11 cellular contexts compared by ENCODE assay signal in genomic region chr6:16481680-16482079, GRCh38.
DNase-seq lines count a peak whose midpoint lies in the region; ATAC-seq lines count a peak whose summit lies in the region.
"Had no signal": no experiment of that assay in that cellular context is flagged by ENCODE, and none has a peak within 500 bp of the region (broad histone marks: within the 10 kb centered on the region; RNA-seq: fewer than 3 reads in every experiment).

No MANE protein-coding gene starts in this region.

- H3K9me3 Mint-ChIP-seq in central memory CD8-positive, alpha-beta T cell: no peaks in the 10 kb centered on the region

- H3K4me1 Mint-ChIP-seq in central memory CD8-positive, alpha-beta T cell: peaks cover 65% of the 10 kb centered on the region

- peaks cover 37% of the 10 kb centered on the region for H3K36me3 Mint-ChIP-seq in central memory CD8-positive, alpha-beta T cell (ENCODE audit: insufficient read depth)

- H3K27me3 Mint-ChIP-seq in central memory CD8-positive, alpha-beta T cell: no peaks in the 10 kb centered on the region

- peak overlapping the region; percentile 94 for H3K27ac Mint-ChIP-seq in central memory CD8-positive, alpha-beta T cell (ENCODE audit: low read depth)

- peak; percentile 76 to 81 for ATAC-seq in activated CD4-positive, CD25-positive, alpha-beta regulatory T cell treated with anti-CD3 and anti-CD28 coated beads, Interleukin-2, amount 50 U/mL, for 24 hours
- peak; percentile 89 for ATAC-seq in central memory CD8-positive, alpha-beta T cell (replicated peaks; ENCODE audit: extremely low read depth, poor library complexity, severe bottlenecking)
- ATAC-seq: A549 had no signal

- no peak for DNase-seq in activated CD4-positive, CD25-positive, alpha-beta regulatory T cell treated with anti-CD3 and anti-CD28 coated beads, Interleukin-2, amount 50 U/mL, for 72 hours
- peak; percentile 54 to 60 for DNase-seq in activated CD4-positive, alpha-beta T cell treated with anti-CD3 and anti-CD28 coated beads, Interleukin-2, amount 50 U/mL, for 4 hours
- peak in 1 of 2 donors; percentile 76 for DNase-seq in central memory CD8-positive, alpha-beta T cell (ENCODE audit: low spot score in 2 of 2)
- DNase-seq in stimulated activated naive CD4-positive, alpha-beta T cell treated with Interleukin-2 at 50 U/mL for 16 hours (lab: John Stamatoyannopoulos, UW): peak; percentile 57
- DNase-seq in C1 segment of cervical spinal cord (lab: John Stamatoyannopoulos, UW): no peak
- no peak for DNase-seq in cortex of kidney (lab: John Stamatoyannopoulos, UW)
- DNase-seq in NCI-H2171 treated with DMSO at 0.1 percent for 48 hours (lab: John Stamatoyannopoulos, UW): no peak
- DNase-seq: NCI-H1105, PC-9 had no signal

- peak overlapping the region; percentile 34 for H3K4me3 Mint-ChIP-seq in central memory CD8-positive, alpha-beta T cell

Comparison
In these comparisons a context has a peak if more than half of its experiments do, and no peak if none do; other contexts are left out.
1. DNase-seq: peak in activated CD4-positive, alpha-beta T cell treated with anti-CD3 and anti-CD28 coated beads, Interleukin-2, amount 50 U/mL, for 4 hours (2 of 2) and stimulated activated naive CD4-positive, alpha-beta T cell treated with Interleukin-2 at 50 U/mL for 16 hours (single experiment); none in activated CD4-positive, CD25-positive, alpha-beta regulatory T cell treated with anti-CD3 and anti-CD28 coated beads, Interleukin-2, amount 50 U/mL, for 72 hours (single experiment), C1 segment of cervical spinal cord (0 of 14), cortex of kidney (single experiment) and NCI-H2171 treated with DMSO at 0.1 percent for 48 hours (single experiment).